In genomic region chr19:30309983-30310805, GRCh38 we compare ENCODE assay signal across 16 cellular contexts.
DNase-seq lines count a peak whose midpoint lies in the region; TF ChIP-seq lines count a peak whose summit lies in the region.
"Had no signal": no experiment of that assay in that cellular context is flagged by ENCODE, and none has a peak within 500 bp of the region (broad histone marks: within the 10 kb centered on the region; RNA-seq: fewer than 3 reads in every experiment).

No MANE protein-coding gene starts in this region.

- no CpG with 5 or more reads among the region's 20 CpGs for WGBS in neuronal stem cell (ENCODE audit: extremely low coverage in 2 of 2, insufficient read length in 2 of 2, insufficient replicate concordance in 1 of 2), 2 donors

- peaks cover 4% of the 10 kb centered on the region for H3K9me3 ChIP-seq in HEK293 (ENCODE audit: control insufficient read depth, insufficient read depth, low read depth, low read length)
- H3K9me3 ChIP-seq in neuronal stem cell (replicated peaks in 1 of 2; ENCODE audit: control insufficient read depth in 2 of 2, insufficient read depth in 1 of 2, low read depth in 1 of 2, low read length in 2 of 2) = no peaks in the 10 kb centered on the region
- H3K9me3 ChIP-seq: SJSA1 had no signal

- intact Hi-C loops in dorsolateral prefrontal cortex (cut with DNase I) = no loop called here

- H4K91ac ChIP-seq in neuronal stem cell (ENCODE audit: low read depth, low read length, poor library complexity) = no peak overlapping the region

- peak overlapping the region; percentile 27 for H2AFZ ChIP-seq in neuronal stem cell (ENCODE audit: low read length)

- H3K14ac ChIP-seq in neuronal stem cell (ENCODE audit: low read length) = no peak overlapping the region

- POLR2A ChIA-PET in HEK293 (lab: Yijun Ruan, JAX) = no interaction called here

- no peak overlapping the region for H4K8ac ChIP-seq in neuronal stem cell (ENCODE audit: low read depth, low read length)

- peak overlapping the region; percentile 58 for H2BK120ac ChIP-seq in neuronal stem cell (ENCODE audit: low read depth, low read length)

- no peak overlapping the region for H3K18ac ChIP-seq in neuronal stem cell (ENCODE audit: low read length)

- H3K79me1 ChIP-seq in neuronal stem cell (ENCODE audit: low read depth, low read length) = no peaks in the 10 kb centered on the region

- H3K27me3 ChIP-seq in dorsolateral prefrontal cortex (peaks cover 0 to 25% (median 0%) of the 10 kb centered on the region in 45 donors), neuronal stem cell (ENCODE audit: control insufficient read depth in 3 of 3, insufficient read depth in 3 of 3, low read depth in 1 of 3, low read length in 3 of 3) (no peaks in the 10 kb centered on the region)
- H3K27me3 ChIP-seq: BLaER1 had no signal

- H3K4me1 ChIP-seq in HEK293 (ENCODE audit: control insufficient read depth, insufficient read depth, low read length) = peaks cover 7% of the 10 kb centered on the region; the same call in 1 of the 2 replicates
- H3K4me1 ChIP-seq in neuronal stem cell (ENCODE audit: control insufficient read depth in 2 of 2, insufficient read depth in 1 of 2, low read depth in 1 of 2, low read length in 2 of 2) = peaks cover 17 to 18% of the 10 kb centered on the region in 2 donors
- H3K4me1 ChIP-seq: BLaER1, SJSA1 had no signal

- H3K36me3 ChIP-seq in HEK293 (ENCODE audit: control insufficient read depth in 2 of 2, insufficient read depth in 1 of 2, low read length in 2 of 2) (no peaks in the 10 kb centered on the region), neuronal stem cell (replicated peaks in 1 of 2; ENCODE audit: control insufficient read depth in 2 of 2, insufficient read depth in 2 of 2, low read length in 2 of 2) (no peaks in the 10 kb centered on the region)
- H3K36me3 ChIP-seq: BLaER1, SJSA1 had no signal

- no peak overlapping the region for H3K4me3 ChIP-seq in HEK293 (ENCODE audit: low read depth, low read length)
- H3K4me3 ChIP-seq in dorsolateral prefrontal cortex = peak overlapping the region in 4 of 59 donors; percentile 3 to 39 (median 10)
- H3K4me3 ChIP-seq in neuronal stem cell (ENCODE audit: low read length in 2 of 2) = no peak overlapping the region
- H3K4me3 ChIP-seq: BLaER1, SJSA1 had no signal

- H3K9ac ChIP-seq in neuronal stem cell (ENCODE audit: low read depth, low read length, poor library complexity) = no peak overlapping the region
- H3K9ac ChIP-seq: BLaER1 had no signal

- H3K27ac ChIP-seq in HEK293 (ENCODE audit: extremely low read depth, low read depth, low read length) (no peak overlapping the region), angular gyrus (ENCODE audit: low read depth, low read length) (peak overlapping the region; percentile 49), dorsolateral prefrontal cortex (peak overlapping the region in 52 of 59 donors; percentile 5 to 83 (median 60)), neuronal stem cell (replicated peaks; ENCODE audit: low read length) (no peak overlapping the region)
- H3K27ac ChIP-seq: BLaER1, SJSA1 had no signal

- no peak for TF ChIP-seq CTCF in HEK293 (tag by site-specific recombination; IDR thresholded peaks at IDR 0.05)
- no peak for TF ChIP-seq CTCF in dorsolateral prefrontal cortex (IDR thresholded peaks at IDR 0.05 in 54 of 56, conservative IDR thresholded peaks at IDR 0.05 in 2 of 56; ENCODE audit: low read depth in 1 of 56, partially characterized antibody in 56 of 56)

- no peak overlapping the region for H2BK5ac ChIP-seq in neuronal stem cell (ENCODE audit: low read length)

- DNase-seq in dorsolateral prefrontal cortex = no peak
- DNase-seq in neuronal stem cell (ENCODE audit: low spot score) = peak; percentile 20
- no peak for DNase-seq in stimulated activated CD4-positive, alpha-beta T cell treated with anti-CD3 and anti-CD28 coated beads, Interleukin-4, amount 100 ng/mL, for 1 hour
- DNase-seq in activated naive CD4-positive, alpha-beta T cell treated with Interleukin-2 at 50 U/mL for 16 hours = no peak
- DNase-seq in activated gamma-delta T cell treated with Interleukin-2 at 50 U/mL for 16 hours = no peak
- no peak for DNase-seq in activated CD4-positive, CD25-positive, alpha-beta regulatory T cell (lab: John Stamatoyannopoulos, UW)
- DNase-seq: CD8-positive, alpha-beta T cell; DMS53; HFFc6; KBM-7; NCI-H187 treated with DMSO at 0.1 percent for 48 hours; NCI-H69 had no signal

- no peak overlapping the region for H2BK12ac ChIP-seq in neuronal stem cell (ENCODE audit: low read length)

- H3K23ac ChIP-seq in neuronal stem cell (ENCODE audit: low read depth, low read length, poor library complexity) = no peak overlapping the region

- peak overlapping the region; percentile 30 for H2BK15ac ChIP-seq in neuronal stem cell (ENCODE audit: low read length)

- H2AK5ac ChIP-seq in neuronal stem cell (ENCODE audit: low read depth, low read length) = peak overlapping the region; percentile 82

- CTCF ChIA-PET in HEK293 (lab: Yijun Ruan, JAX) = interaction anchor here (1.0 kb wide), 1 partner anchor 96 kb away, joined by 4 read pairs; no protein-coding TSS in a partner anchor

- H3K4ac ChIP-seq in neuronal stem cell (ENCODE audit: low read length) = no peak overlapping the region

- no peak overlapping the region for H3K4me2 ChIP-seq in neuronal stem cell (ENCODE audit: insufficient read depth, low read length, poor library complexity, severe bottlenecking)
- H3K4me2 ChIP-seq: BLaER1 had no signal

TF ChIP-seq in HEK293, 187 proteins besides CTCF, POLR2A, EP300 and RAD21:
- TF ChIP-seq ZSCAN5A (tag by site-specific recombination; IDR thresholded peaks at IDR 0.05) (no peak), MEIS1 (CRISPR knock-in tag; IDR thresholded peaks at IDR 0.05; ENCODE audit: borderline replicate concordance) (0 out of 2 replicates have a peak, but pooled peaks have one; percentile 43)

Comparison
In these comparisons a context has a peak if more than half of its experiments do, and no peak if none do; other contexts are left out.
1. H3K27ac ChIP-seq: peak in angular gyrus (single experiment) and dorsolateral prefrontal cortex (52 of 59); none in HEK293 (single experiment) and neuronal stem cell (single experiment).